10 cellular contexts compared by ENCODE assay signal in the genomic region with DNA sequence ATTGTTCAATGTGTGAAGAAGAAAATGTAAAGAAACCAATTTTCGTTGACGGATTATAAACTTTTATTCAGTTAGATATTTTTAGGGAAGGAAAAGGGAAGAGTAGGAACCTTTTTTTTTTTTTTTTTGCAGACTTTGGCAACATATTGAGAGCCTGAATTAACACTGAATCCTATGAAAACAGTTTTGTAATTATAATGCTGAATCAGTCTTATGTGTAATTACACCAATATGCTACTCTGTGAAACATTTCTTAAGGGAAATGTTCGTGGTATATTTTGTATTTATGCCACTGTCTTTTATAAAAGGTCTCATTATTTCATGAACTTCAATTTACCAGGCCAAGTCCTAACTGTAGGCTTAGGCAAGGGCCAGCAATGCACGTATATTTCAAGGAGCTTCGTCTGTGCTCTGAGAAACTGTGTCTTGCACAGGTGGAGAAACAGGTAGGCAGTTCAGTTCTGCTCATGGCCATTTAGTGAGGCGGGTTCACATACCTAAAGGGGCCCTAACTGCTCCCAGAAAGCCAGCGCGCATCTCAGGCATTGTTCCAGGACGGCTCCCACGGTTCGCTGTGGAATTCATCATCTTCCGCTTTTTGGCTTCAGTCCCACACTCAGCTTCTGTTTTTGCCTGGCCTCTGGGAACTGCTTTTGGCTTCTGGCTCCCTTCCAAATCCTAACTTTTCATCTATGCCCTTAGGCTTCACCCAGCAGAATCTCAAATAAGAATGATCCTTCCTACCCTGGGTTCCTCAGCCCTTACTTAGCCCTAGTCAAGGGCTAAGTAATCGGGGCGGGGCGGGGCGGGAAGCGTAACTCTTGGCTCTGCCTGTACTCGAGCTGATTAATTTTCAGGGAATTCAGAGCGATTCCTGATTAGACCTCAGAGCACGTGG.
DNase-seq lines count a peak whose midpoint lies in the region; ATAC-seq and TF ChIP-seq lines count a peak whose summit lies in the region.
"Had no signal": no experiment of that assay in that cellular context is flagged by ENCODE, and none has a peak within 500 bp of the region (broad histone marks: within the 10 kb centered on the region; RNA-seq: fewer than 3 reads in every experiment).

No MANE protein-coding gene starts in this region.

- H3K4me1 Mint-ChIP-seq in stimulated activated naive B cell treated with anti-CD40 and anti-IgM and Interleukin-4, amounts not matched to agents 10 μg/mL and 1 μg/mL and 100 μg/mL, for 72 hours = no peaks in the 10 kb centered on the region
- H3K4me1 Mint-ChIP-seq: stimulated activated naive CD8-positive, alpha-beta T cell treated with anti-CD3 and anti-CD28 coated beads, Interleukin-15, amount 100 ng/mL, for 72 hours had no signal

- H3K27me3 ChIP-seq in Panc1 (ENCODE audit: control insufficient read depth, insufficient read depth, low read length) = no peaks in the 10 kb centered on the region

- H3K27me3 Mint-ChIP-seq in stimulated activated naive B cell treated with anti-CD40 and anti-IgM and Interleukin-4, amounts not matched to agents 10 μg/mL and 1 μg/mL and 100 μg/mL, for 72 hours = peaks cover 6 to 14% of the 10 kb centered on the region in 2 donors

- no peaks in the 10 kb centered on the region for H3K36me3 Mint-ChIP-seq in stimulated activated naive B cell treated with anti-CD40 and anti-IgM and Interleukin-4, amounts not matched to agents 10 μg/mL and 1 μg/mL and 100 μg/mL, for 72 hours

- peak overlapping the region; percentile 24 to 52 for H3K4me3 ChIP-seq in Panc1 (ENCODE audit: low read depth in 2 of 2, low read length in 2 of 2)

- H3K9me3 ChIP-seq in Panc1 (ENCODE audit: control insufficient read depth, insufficient read depth, low read depth, low read length) = no peaks in the 10 kb centered on the region

- DNase-seq in Daoy (ENCODE audit: low read depth) (peak; percentile 83), Panc1 (ENCODE audit: low read depth, low spot score) (peak; percentile 15), fibroblast of gingiva (ENCODE audit: low read depth) (peak; percentile 75), posterior vena cava (ENCODE audit: low spot score) (peak; percentile 87)
- DNase-seq in stimulated activated naive B cell treated with anti-CD40 and anti-IgM and Interleukin-4, amounts not matched to agents 10 μg/mL and 1 μg/mL and 100 μg/mL, for 72 hours = no peak
- DNase-seq: hippocampal formation; stimulated activated naive CD8-positive, alpha-beta T cell treated with anti-CD3 and anti-CD28 coated beads, Interleukin-15, amount 100 ng/mL, for 72 hours had no signal

- ATAC-seq in Panc1 (peak; percentile 94), GM18868 (IDR thresholded peaks at IDR 0.05; ENCODE audit: unreplicated experiment) (no peak), GM18867 (IDR thresholded peaks at IDR 0.05; ENCODE audit: unreplicated experiment) (no peak), GM18520 (IDR thresholded peaks at IDR 0.05; ENCODE audit: unreplicated experiment) (no peak)
- ATAC-seq in stimulated activated naive B cell treated with anti-CD40 and anti-IgM and Interleukin-4, amounts not matched to agents 10 μg/mL and 1 μg/mL and 100 μg/mL, for 72 hours (replicated peaks) = no peak
- ATAC-seq: stimulated activated naive CD8-positive, alpha-beta T cell treated with anti-CD3 and anti-CD28 coated beads, Interleukin-15, amount 100 ng/mL, for 72 hours had no signal

- H3K36me3 ChIP-seq in Panc1 (ENCODE audit: control insufficient read depth, insufficient read depth, low read length) = no peaks in the 10 kb centered on the region

- intact Hi-C loops in Panc1 (cut with micrococcal nuclease; ENCODE audit: unreplicated experiment) = no loop called here
- intact Hi-C loops in posterior vena cava (cut with DNase I) = no loop called here

- peaks cover 2% of the 10 kb centered on the region for H3K4me1 ChIP-seq in Panc1 (ENCODE audit: control insufficient read depth, insufficient read depth, low read length)

- peak overlapping the region; percentile 72 for H3K27ac ChIP-seq in Panc1 (ENCODE audit: low read length)

- CTCF ChIA-PET in Panc1 (lab: Charles Lee) = interaction anchor here (0.7 kb wide), 1 partner anchor 61 kb away, joined by 7 read pairs; no protein-coding TSS in a partner anchor

- in situ Hi-C loops in Panc1 (cut with HindIII; ENCODE audit: low pct_unique_long_range_greater_than_20kb, low sequenced_read_pairs) = no loop called here

- POLR2A ChIA-PET in Panc1 (lab: Charles Lee) = interaction anchor here (0.6 kb wide), 1 partner anchor 120 kb away, joined by 12 read pairs; no protein-coding TSS in a partner anchor

- H3K27ac Mint-ChIP-seq in stimulated activated naive B cell treated with anti-CD40 and anti-IgM and Interleukin-4, amounts not matched to agents 10 μg/mL and 1 μg/mL and 100 μg/mL, for 72 hours = no peak overlapping the region
- H3K27ac Mint-ChIP-seq: stimulated activated naive CD8-positive, alpha-beta T cell treated with anti-CD3 and anti-CD28 coated beads, Interleukin-15, amount 100 ng/mL, for 72 hours had no signal

- peaks cover 0 to 6% of the 10 kb centered on the region in 2 donors for H3K9me3 Mint-ChIP-seq in stimulated activated naive B cell treated with anti-CD40 and anti-IgM and Interleukin-4, amounts not matched to agents 10 μg/mL and 1 μg/mL and 100 μg/mL, for 72 hours

- no peak overlapping the region for H3K4me3 Mint-ChIP-seq in stimulated activated naive B cell treated with anti-CD40 and anti-IgM and Interleukin-4, amounts not matched to agents 10 μg/mL and 1 μg/mL and 100 μg/mL, for 72 hours
- H3K4me3 Mint-ChIP-seq: stimulated activated naive CD8-positive, alpha-beta T cell treated with anti-CD3 and anti-CD28 coated beads, Interleukin-15, amount 100 ng/mL, for 72 hours had no signal

- BruUV-seq in Panc1 (replicated peaks; lab: Mats Ljungman, UMichigan) = no TSS peak

- no peak for TF ChIP-seq CTCF in Panc1 (IDR thresholded peaks at IDR 0.05)
